ENCODE assay signal across 15 cellular contexts in the genomic region with DNA sequence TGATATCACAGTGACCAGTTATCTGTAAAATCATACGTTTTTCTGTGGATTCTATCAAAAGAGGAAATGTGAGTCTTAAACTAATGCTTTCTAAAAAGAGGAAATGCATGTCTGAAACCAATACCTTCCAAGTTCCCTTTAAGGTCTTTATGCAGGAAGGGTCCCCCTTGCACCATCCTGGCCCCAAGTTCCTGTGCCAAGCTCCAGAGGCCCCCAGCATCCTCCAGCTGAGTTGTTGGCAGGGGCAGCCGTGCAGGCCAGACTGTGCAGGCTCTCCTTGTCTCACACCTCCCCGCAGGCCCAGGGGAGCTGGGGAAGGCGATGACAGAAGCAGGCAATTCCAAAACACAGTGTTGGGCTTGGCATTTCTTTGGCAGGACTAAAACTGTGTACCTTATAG. TPM values are rescaled to one million over a fixed set of nuclear protein-coding genes. Genes with fewer than 3 reads are reported as not detected.
DNase-seq lines count a peak whose midpoint lies in the region; ATAC-seq and TF ChIP-seq lines count a peak whose summit lies in the region.
"Had no signal": no experiment of that assay in that cellular context is flagged by ENCODE, and none has a peak within 500 bp of the region (broad histone marks: within the 10 kb centered on the region; RNA-seq: fewer than 3 reads in every experiment).

No MANE protein-coding gene starts in this region.

- peaks cover 0 to 6% (median 0%) of the 10 kb centered on the region in 9 donors for H3K4me1 ChIP-seq in heart right ventricle
- no peaks in the 10 kb centered on the region for H3K4me1 ChIP-seq in upper lobe of right lung
- H3K4me1 ChIP-seq: psoas muscle had no signal

- intact Hi-C loops in heart right ventricle (cut with DNase I): no loop called here
- intact Hi-C loops in upper lobe of right lung (cut with DNase I): no loop called here

- peaks cover 0 to 9% (median 0%) of the 10 kb centered on the region in 7 donors for H3K27me3 ChIP-seq in heart right ventricle
- peaks cover 5% of the 10 kb centered on the region for H3K27me3 ChIP-seq in upper lobe of right lung

- ATAC-seq in heart right ventricle: peak in 7 of 8 donors; percentile 25 to 73 (median 61)
- ATAC-seq in upper lobe of right lung: peak; percentile 70
- no peak for ATAC-seq in GM21717 (IDR thresholded peaks at IDR 0.05; ENCODE audit: unreplicated experiment)
- no peak for ATAC-seq in HG03460 (IDR thresholded peaks at IDR 0.05; ENCODE audit: unreplicated experiment)
- ATAC-seq: activated T-helper 17 cell treated with anti-CD3 and anti-CD28 coated beads, Interleukin-2, amount 50 U/mL, for 72 hours; Panc1; psoas muscle had no signal

- DNase-seq in KG1 (lab: John Stamatoyannopoulos, UW) (peak; percentile 26), SIG-M5 (lab: John Stamatoyannopoulos, UW) (peak; percentile 88), heart right ventricle (peak in 1 of 2 donors; percentile 45), upper lobe of right lung (no peak), LoVo (ENCODE audit: low spot score) (no peak)
- DNase-seq: activated CD4-positive, alpha-beta T cell treated with anti-CD3 and anti-CD28 coated beads, Interleukin-2, amount 50 U/mL, for 4 hours; amniotic stem cell; CD8-positive, alpha-beta memory T cell; psoas muscle had no signal

- H3K4me3 ChIP-seq in heart right ventricle (no peak overlapping the region), upper lobe of right lung (no peak overlapping the region)
- H3K4me3 ChIP-seq: psoas muscle, thoracic aorta had no signal

- H3K27ac ChIP-seq in heart right ventricle: no peak overlapping the region
- H3K27ac ChIP-seq in upper lobe of right lung: no peak overlapping the region
- H3K27ac ChIP-seq: psoas muscle, thoracic aorta had no signal

- H3K36me3 ChIP-seq in heart right ventricle (no peaks in the 10 kb centered on the region), upper lobe of right lung (no peaks in the 10 kb centered on the region)
- H3K36me3 ChIP-seq: thoracic aorta had no signal

- H3K9me3 ChIP-seq in heart right ventricle: no peaks in the 10 kb centered on the region
- H3K9me3 ChIP-seq in upper lobe of right lung: no peaks in the 10 kb centered on the region
- H3K9me3 ChIP-seq: psoas muscle, thoracic aorta had no signal

- 14 to 26% methylated on average over 4 of the region's 4 CpGs for WGBS in heart right ventricle, 2 donors

- TF ChIP-seq CTCF in heart right ventricle (IDR thresholded peaks at IDR 0.05): no peak
- no peak for TF ChIP-seq CTCF in upper lobe of right lung (IDR thresholded peaks at IDR 0.05)

RNA-seq across cellular contexts. Expression of gene DPYSL5, which starts 39.2 kb away (rescaled TPM):
- total RNA-seq in heart right ventricle (under 1 TPM in 1 of 10 donors, not detected in 9; 0.12 TPM), upper lobe of right lung (not detected)
- under 1 TPM in 1 of 2 donors, not detected in 1; 0.01 TPM for polyA plus RNA-seq in heart right ventricle
- total RNA-seq: activated T-helper 17 cell treated with anti-CD3 and anti-CD28 coated beads, Interleukin-2, amount 50 U/mL, for 72 hours; CD8-positive, alpha-beta memory T cell; glomerular endothelial cell; thoracic aorta had no signal
- polyA plus RNA-seq: CD8-positive, alpha-beta memory T cell had no signal

Comparison
In these comparisons a context has a peak if more than half of its experiments do, and no peak if none do; other contexts are left out.
1. DNase-seq: peak in KG1 (single experiment) and SIG-M5 (single experiment); none in upper lobe of right lung (single experiment) and LoVo (single experiment).
2. ATAC-seq: peak in heart right ventricle (7 of 8) and upper lobe of right lung (single experiment); none in GM21717 (single experiment) and HG03460 (single experiment).